Comparison of ENCODE assay signal across 8 cellular contexts in the genomic region with DNA sequence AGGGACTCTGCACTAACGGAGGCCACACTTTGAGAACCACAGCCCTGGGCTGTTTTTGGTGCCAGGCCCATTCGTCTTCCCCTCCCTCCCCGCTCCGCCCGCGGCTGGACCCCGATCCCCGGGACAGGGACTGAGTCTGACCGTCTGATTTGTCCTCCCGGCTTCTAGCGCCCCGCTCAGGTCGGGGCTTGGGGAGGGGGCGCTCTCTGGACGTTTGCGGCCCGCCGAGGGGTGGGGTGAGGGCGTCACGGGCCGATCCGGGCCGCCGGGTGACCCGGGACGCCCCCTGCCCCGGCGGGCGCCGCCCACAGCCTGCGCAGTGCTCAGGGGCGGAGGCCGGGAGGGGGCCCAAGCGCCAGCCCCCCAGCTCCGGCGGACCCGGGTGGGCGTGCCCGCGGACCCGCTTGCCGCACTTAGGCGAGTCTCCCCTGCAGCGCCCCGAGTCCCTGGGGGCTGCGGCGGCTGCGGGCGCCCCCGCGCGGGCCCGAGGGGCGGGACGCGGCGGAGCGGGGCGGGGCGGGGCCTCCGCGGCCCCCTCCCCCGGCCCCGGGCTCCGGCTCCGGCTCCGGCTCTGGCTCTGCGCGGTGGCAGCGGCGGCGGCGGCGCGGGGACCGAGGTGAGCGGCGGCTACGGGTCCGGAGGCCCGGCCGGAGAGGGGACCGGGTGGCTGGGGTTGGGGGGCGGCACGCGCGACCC. TPM values are rescaled to one million over a fixed set of nuclear protein-coding genes. Genes with fewer than 3 reads are reported as not detected.
DNase-seq lines count a peak whose midpoint lies in the region; ATAC-seq, FAIRE-seq and TF ChIP-seq lines count a peak whose summit lies in the region.

No MANE protein-coding gene starts in this region.

- POLR2A ChIA-PET in A673 (lab: Charles Lee; ENCODE audit: low non-redundant PET), result no interaction called here

- no peak for DNase-seq in A673 (ENCODE audit: low spot score)
- peak; percentile 43 for DNase-seq in NCI-H69 (lab: John Stamatoyannopoulos, UW)
- DNase-seq in adipocyte (ENCODE audit: low read depth), result peak; percentile 77
- peak; percentile 78 for DNase-seq in kidney
- DNase-seq in stimulated activated CD4-positive, alpha-beta T cell treated with anti-CD3 and anti-CD28 coated beads, TNF-alpha, amount 100 ng/mL, for 4 hours (ENCODE audit: low read depth in 3 of 3), result peak in 2 of 3 experiments; percentile 30 to 35

- CTCF ChIA-PET in A673 (lab: Charles Lee), result no interaction called here

- H3K9me3 ChIP-seq in A673 (ENCODE audit: low read depth, low read length, poor library complexity, severe bottlenecking) (no peaks in the 10 kb centered on the region), adipocyte (ENCODE audit: control insufficient read depth, low read length) (no peaks in the 10 kb centered on the region), kidney (ENCODE audit: control insufficient read depth in 1 of 2, low read length in 2 of 2) (no peaks in the 10 kb centered on the region)

- no peak; the same call in 1 of the 2 replicates for TF ChIP-seq CTCF in A673 (conservative IDR thresholded peaks at IDR 0.05; ENCODE audit: low read depth, low read length)
- no peak for TF ChIP-seq CTCF in kidney (IDR thresholded peaks at IDR 0.05; ENCODE audit: borderline replicate concordance, extremely low read depth, insufficient read depth)

- H3K4me1 ChIP-seq in A673 (ENCODE audit: insufficient read depth, low read length, poor library complexity, severe bottlenecking) (peaks cover 4% of the 10 kb centered on the region), adipocyte (ENCODE audit: control insufficient read depth, insufficient read depth, low read length) (peaks cover 56% of the 10 kb centered on the region), kidney (ENCODE audit: control insufficient read depth in 1 of 2, insufficient read depth in 1 of 2, low read depth in 1 of 2, low read length in 2 of 2) (peaks cover 0 to 21% of the 10 kb centered on the region in 2 donors)

- H3K27ac ChIP-seq in A673 (ENCODE audit: low read depth, low read length, poor library complexity, severe bottlenecking) (no peak overlapping the region), kidney (ENCODE audit: low read depth in 2 of 2, low read length in 2 of 2) (peak overlapping the region in 1 of 2 donors; percentile 39)

- peak overlapping the region; percentile 88 for H3K9ac ChIP-seq in adipocyte (ENCODE audit: low read length)
- peak overlapping the region in 1 of 2 donors; percentile 51 for H3K9ac ChIP-seq in kidney (ENCODE audit: low read length in 2 of 2)

- BruUV-seq in A673 (replicated peaks; lab: Mats Ljungman, UMichigan), result no TSS peak

- intact Hi-C loops in A673 (cut with micrococcal nuclease; ENCODE audit: unreplicated experiment), result no loop called here
- intact Hi-C loops in kidney (cut with DNase I), result no loop called here

- H3K4me3 ChIP-seq in A673 (ENCODE audit: low read depth, low read length, poor library complexity, severe bottlenecking) (peak overlapping the region; percentile 51), adipocyte (ENCODE audit: low read length) (peak overlapping the region; percentile 75), kidney (ENCODE audit: low read length in 2 of 2) (peak overlapping the region in 1 of 2 donors; percentile 41)

- H3K36me3 ChIP-seq in A673 (ENCODE audit: insufficient read depth, low read length, poor library complexity, severe bottlenecking) (no peaks in the 10 kb centered on the region), adipocyte (ENCODE audit: control insufficient read depth, insufficient read depth, low read length, severe bottlenecking) (no peaks in the 10 kb centered on the region), kidney (ENCODE audit: control insufficient read depth in 1 of 2, insufficient read depth in 2 of 2, low read length in 2 of 2) (no peaks in the 10 kb centered on the region)

- ATAC-seq in HG03196 (IDR thresholded peaks at IDR 0.05; ENCODE audit: unreplicated experiment) (no peak), HG02759 (IDR thresholded peaks at IDR 0.05; ENCODE audit: unreplicated experiment) (no peak), HG03175 (IDR thresholded peaks at IDR 0.05; ENCODE audit: unreplicated experiment) (no peak)

- no peak for FAIRE-seq in kidney (lab: Jason Lieb, UNC)

- H3K27me3 ChIP-seq in A673 (replicated peaks; ENCODE audit: insufficient read depth, low read depth, low read length, poor library complexity), result peaks cover 5% of the 10 kb centered on the region
- H3K27me3 ChIP-seq in adipocyte (replicated peaks; ENCODE audit: control insufficient read depth, insufficient read depth, low read length), result no peaks in the 10 kb centered on the region

RNA-seq across cellular contexts. Expression of a gene that starts 33.7 kb away (rescaled TPM):
- total RNA-seq in A673 (2021) (15.6 and 17.9 TPM in 2 replicates), kidney (24.0 TPM)
- polyA plus RNA-seq in kidney (ENCODE audit: insufficient read depth, low read depth, low replicate concordance), result 46.0 TPM
